Comparison of ENCODE assay signal across 11 cellular contexts in the genomic region with DNA sequence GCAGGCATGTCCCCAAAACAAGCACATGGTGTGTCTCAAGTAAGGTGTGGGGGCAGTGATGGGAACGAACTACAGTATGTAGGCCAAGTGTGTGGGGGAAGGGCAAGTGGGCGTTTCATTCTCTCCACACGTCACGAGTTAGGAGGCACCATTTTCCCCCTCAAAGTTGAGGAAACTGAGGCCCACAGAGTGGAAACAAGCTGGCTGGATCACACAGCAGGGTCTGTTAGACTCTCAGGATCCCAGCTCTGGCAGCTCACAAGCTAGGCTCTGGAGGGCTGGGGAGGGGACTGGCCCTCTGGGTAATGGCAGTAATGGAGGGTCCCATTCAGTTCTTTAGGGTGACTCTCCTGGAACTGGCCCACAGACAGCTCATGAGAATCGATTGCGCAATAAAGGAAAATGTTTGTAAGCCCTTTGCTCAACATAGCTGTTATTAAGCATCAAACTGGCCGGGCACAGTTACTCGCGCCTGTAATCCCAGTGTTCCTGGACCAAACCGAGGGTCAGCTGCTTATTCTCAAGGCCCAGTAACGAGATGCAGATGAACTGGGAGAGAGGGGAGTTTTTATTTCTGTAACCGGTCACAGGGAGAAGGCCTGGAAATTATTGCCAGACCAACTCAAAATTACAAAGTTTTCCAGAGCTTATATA. TPM values are rescaled to one million over a fixed set of nuclear protein-coding genes. Genes with fewer than 3 reads are reported as not detected.
A peak's percentile ranks its signal among the peaks of the same experiment; 100 is the strongest.
DNase-seq lines count a peak whose midpoint lies in the region; ATAC-seq, FAIRE-seq and TF ChIP-seq lines count a peak whose summit lies in the region.
"Had no signal": no experiment of that assay in that cellular context is flagged by ENCODE, and none has a peak within 500 bp of the region (broad histone marks: within the 10 kb centered on the region; RNA-seq: fewer than 3 reads in every experiment).

No MANE protein-coding gene starts in this region.

- no peaks in the 10 kb centered on the region for H4K20me1 ChIP-seq in HepG2 (ENCODE audit: insufficient read depth, low read length)

- H3K79me2 ChIP-seq in HepG2 (ENCODE audit: insufficient read depth, low read length), result no peaks in the 10 kb centered on the region

- H2AFZ ChIP-seq in HepG2 (ENCODE audit: low read length), result no peak overlapping the region

- H3K9me3 ChIP-seq in HepG2 (ENCODE audit: low read length) (no peaks in the 10 kb centered on the region), stomach smooth muscle (ENCODE audit: control insufficient read depth in 2 of 2, low read length in 2 of 2) (no peaks in the 10 kb centered on the region)

- in situ Hi-C loops in HepG2 (cut with HindIII; ENCODE audit: extremely low pct_ligation_motif_present, low pct_unique_long_range_greater_than_20kb), result no loop called here

- no TSS peak for BruUV-seq in HepG2 (replicated peaks; lab: Mats Ljungman, UMichigan)

- no peak for TF ChIP-seq RAD21 in HepG2 (CRISPR knock-in tag; IDR thresholded peaks at IDR 0.05)

- ATAC-seq in HepG2 (no peak), GM18511 (IDR thresholded peaks at IDR 0.05; ENCODE audit: unreplicated experiment) (no peak), GM21825 (IDR thresholded peaks at IDR 0.05; ENCODE audit: unreplicated experiment) (no peak)

- no peak overlapping the region for H3K9ac ChIP-seq in HepG2 (ENCODE audit: insufficient read depth, low read depth, low read length)
- H3K9ac ChIP-seq in stomach smooth muscle (ENCODE audit: low read length in 2 of 2), result peak overlapping the region; percentile 13 to 24

- no peak for TF ChIP-seq EP300 in HepG2 (IDR thresholded peaks at IDR 0.05; ENCODE audit: low read depth in 2 of 2, low read length in 2 of 2)
- TF ChIP-seq EP300 in HepG2 (CRISPR knock-in tag; IDR thresholded peaks at IDR 0.05; ENCODE audit: borderline replicate concordance), result no peak

- H3K27ac ChIP-seq in HepG2 (ENCODE audit: extremely low read length, insufficient read depth, low read length) (no peak overlapping the region), stomach smooth muscle (ENCODE audit: low read length) (peak overlapping the region; percentile 41)

- H3K4me1 ChIP-seq in HepG2 (ENCODE audit: insufficient read depth, low read length) (no peaks in the 10 kb centered on the region), stomach smooth muscle (ENCODE audit: control insufficient read depth, insufficient read depth, low read length) (peaks cover 27% of the 10 kb centered on the region)

- no peak for TF ChIP-seq POLR2A in HepG2 (IDR thresholded peaks at IDR 0.05; ENCODE audit: insufficient read depth in 1 of 2, low read depth in 2 of 2, low read length in 2 of 2)

- no peak for FAIRE-seq in HepG2 (lab: Jason Lieb, UNC)
- FAIRE-seq: TTC549 had no signal

- H3K36me3 ChIP-seq in HepG2 (replicated peaks in 1 of 2; ENCODE audit: control insufficient read depth in 1 of 2, insufficient read depth in 2 of 2, low read length in 2 of 2) (no peaks in the 10 kb centered on the region), stomach smooth muscle (ENCODE audit: control insufficient read depth in 2 of 2, insufficient read depth in 2 of 2, low read length in 2 of 2) (no peaks in the 10 kb centered on the region)

- POLR2A ChIA-PET in HepG2 (lab: Yijun Ruan, JAX), result no interaction called here

- peak; percentile 67 for DNase-seq in LHCN-M2 (ENCODE audit: low read depth)
- peak; percentile 76 to 92 for DNase-seq in cardiac fibroblast (ENCODE audit: low read depth in 2 of 2)
- no peak for DNase-seq in HepG2 (ENCODE audit: low spot score)
- no peak for DNase-seq in T-helper 2 cell
- DNase-seq in NCI-H146 (lab: John Stamatoyannopoulos, UW), result no peak
- DNase-seq: activated naive CD4-positive, alpha-beta T cell had no signal

- CTCF ChIA-PET in HepG2 (lab: Yijun Ruan, JAX; ENCODE audit: low intra/inter-chr PET ratio, low total read pairs), result no interaction called here

- no peak overlapping the region for H3K4me2 ChIP-seq in HepG2 (ENCODE audit: low read depth, low read length)

- intact Hi-C loops in HepG2 (cut with micrococcal nuclease; ENCODE audit: unreplicated experiment), result no loop called here

- TF ChIP-seq CTCF in cardiac fibroblast (IDR thresholded peaks at IDR 0.05; ENCODE audit: low read depth, low read length) (no peak), HepG2 (CRISPR knock-in tag; IDR thresholded peaks at IDR 0.05) (no peak)

- H3K27me3 ChIP-seq in HepG2 (ENCODE audit: control insufficient read depth in 1 of 2, insufficient read depth in 2 of 2, low read length in 2 of 2) (peaks cover 2 to 21% of the 10 kb centered on the region in 2 experiments; a peak in 3 of 5 replicates), stomach smooth muscle (ENCODE audit: control insufficient read depth in 1 of 2, insufficient read depth in 2 of 2, low read length in 2 of 2) (no peaks in the 10 kb centered on the region)

- H3K4me3 ChIP-seq in cardiac fibroblast (replicated peaks in 1 of 2; ENCODE audit: low read depth in 2 of 2, low read length in 2 of 2) (no peak overlapping the region), HepG2 (replicated peaks in 1 of 3; ENCODE audit: insufficient read depth in 1 of 3, low read depth in 2 of 3, low read length in 3 of 3) (no peak overlapping the region), stomach smooth muscle (ENCODE audit: low read length in 2 of 2) (no peak overlapping the region)
- H3K4me3 ChIP-seq: lung had no signal

- 12% methylated on average over 12 of the region's 12 CpGs for WGBS in HepG2 (ENCODE audit: low lambda C conversion rate)

TF ChIP-seq in HepG2, 621 proteins besides CTCF, POLR2A, EP300 and RAD21:
- TF ChIP-seq CEBPG (CRISPR knock-in tag; IDR thresholded peaks at IDR 0.05), result peak; percentile 83
- peak; percentile 97 for TF ChIP-seq CEBPB (IDR thresholded peaks at IDR 0.05; ENCODE audit: borderline replicate concordance, low read depth, low read length)
- no peak for TF ChIP-seq ZNF691 (CRISPR knock-in tag; IDR thresholded peaks at IDR 0.05; ENCODE audit: borderline replicate concordance, low read depth)

RNA-seq across cellular contexts. Expression of gene TUB, which starts 24.1 kb away (rescaled TPM):
- total RNA-seq in LHCN-M2 (2014; rRNA removed), result 4.1 and 5.3 TPM in 2 replicates
- polyA plus RNA-seq in LHCN-M2 (2012), result 5.1 TPM
- total RNA-seq in HepG2 (2016; rRNA removed; fragmentation: Illumina TruSeq; extraction: Trizol), result 5.4 and 5.6 TPM in 2 replicates
- total RNA-seq in HepG2 (2016; cell fraction: cytosol; rRNA removed; fragmentation: Illumina TruSeq; extraction: Trizol; ENCODE audit: low read depth), result 0.40 and 0.44 TPM in 2 replicates
- 5.3 and 5.6 TPM in 2 replicates for total RNA-seq in HepG2 (2016; cell fraction: insoluble cytoplasmic fraction; rRNA removed; fragmentation: Illumina TruSeq; extraction: Trizol)
- 3.0 and 3.1 TPM in 2 replicates for total RNA-seq in HepG2 (2016; cell fraction: membrane; rRNA removed; fragmentation: Illumina TruSeq; extraction: Trizol)
- 4.7 and 5.3 TPM in 2 replicates for total RNA-seq in HepG2 (2016; cell fraction: nucleus; rRNA removed; fragmentation: Illumina TruSeq; extraction: Trizol)
- 4.3 and 4.8 TPM in 2 replicates for polyA plus RNA-seq in HepG2 (2011; rRNA removed)
- polyA plus RNA-seq in HepG2 (2011; cell fraction: cytosol; rRNA removed), result 2.8 and 2.9 TPM in 2 replicates
- 10.1 and 11.7 TPM in 2 replicates for polyA plus RNA-seq in HepG2 (2011; cell fraction: nucleus; rRNA removed)
- 2.4 and 2.6 TPM in 2 replicates for polyA plus RNA-seq in HepG2 (2012)
- 0.19 and 0.22 TPM in 2 replicates for polyA plus RNA-seq in HepG2 (2016; cell fraction: cytosol; fragmentation: Illumina TruSeq; extraction: Trizol; ENCODE audit: low read depth)
- polyA plus RNA-seq in HepG2 (2016; cell fraction: insoluble cytoplasmic fraction; fragmentation: Illumina TruSeq; extraction: Trizol; ENCODE audit: low read depth), result 3.2 and 3.5 TPM in 2 replicates
- 0.88 and 0.95 TPM in 2 replicates for polyA plus RNA-seq in HepG2 (2016; cell fraction: membrane; fragmentation: Illumina TruSeq; extraction: Trizol; ENCODE audit: low read depth)
- 6.7 and 6.8 TPM in 2 replicates for polyA plus RNA-seq in HepG2 (2016; cell fraction: nucleus; fragmentation: Illumina TruSeq; extraction: Trizol; ENCODE audit: insufficient read depth, low read depth)
- polyA minus RNA-seq in HepG2 (2011; rRNA and poly(A)+ RNA removed; ENCODE audit: low replicate concordance), result 8.1 TPM in 1 of 2 replicates, not detected in the other
- polyA minus RNA-seq in HepG2 (2011; cell fraction: cytosol; rRNA and poly(A)+ RNA removed), result 3.9 and 4.5 TPM in 2 replicates
- polyA minus RNA-seq in HepG2 (2011; cell fraction: nucleus; rRNA and poly(A)+ RNA removed), result 4.9 and 5.2 TPM in 2 replicates

Comparison
In these comparisons a context has a peak if more than half of its experiments do, and no peak if none do; other contexts are left out.
1. DNase-seq: peak in LHCN-M2 (single experiment) and cardiac fibroblast (2 of 2); none in HepG2 (single experiment), T-helper 2 cell (0 of 5) and NCI-H146 (single experiment).